ENCODE assay signal across 1 cellular context in the genomic region with DNA sequence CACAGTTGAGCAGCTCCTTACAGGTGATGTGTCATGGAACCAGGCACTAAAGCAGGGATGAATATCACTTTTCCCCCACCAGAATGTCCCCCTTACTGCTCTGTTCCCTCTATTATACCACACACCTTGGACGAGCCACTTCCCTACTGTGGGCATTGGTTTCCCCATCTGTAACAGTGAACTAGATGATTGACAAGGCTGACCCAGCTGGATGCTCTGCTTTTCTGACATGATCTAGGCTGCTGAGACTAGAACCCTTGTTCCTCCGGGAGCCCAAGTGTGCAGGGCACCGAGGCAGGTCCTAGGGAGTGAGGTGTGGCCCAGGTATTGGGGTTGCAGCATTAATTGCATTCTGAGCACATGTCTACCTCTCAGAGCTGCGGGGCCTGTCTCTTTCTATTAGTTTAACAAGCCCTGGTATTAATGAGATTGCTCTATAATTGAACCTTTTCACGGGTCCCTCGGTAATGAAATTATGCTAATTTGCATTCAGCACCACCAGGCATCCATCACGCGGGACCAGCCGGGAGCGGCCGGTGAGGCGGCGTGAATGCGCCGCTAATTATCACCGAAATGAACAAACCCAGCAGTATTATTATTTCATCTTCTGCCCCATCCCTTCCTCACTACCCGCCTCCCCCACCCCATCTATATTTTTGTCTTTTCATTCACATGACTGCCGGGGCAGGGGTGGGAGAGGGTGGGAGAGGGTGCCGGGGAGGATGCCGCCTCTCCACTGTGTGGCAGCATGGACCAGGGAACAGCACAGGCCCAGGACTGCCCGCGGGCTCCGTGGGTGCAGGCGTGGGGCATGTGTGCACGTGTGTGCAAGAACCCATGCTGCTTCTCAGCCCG.
TF ChIP-seq lines count a peak whose summit lies in the region.

No MANE protein-coding gene starts in this region.

TF ChIP-seq in SK-N-SH, 30 proteins besides CTCF, POLR2A, EP300 and RAD21 (continued from another document):
- TF ChIP-seq, protein P1, sequence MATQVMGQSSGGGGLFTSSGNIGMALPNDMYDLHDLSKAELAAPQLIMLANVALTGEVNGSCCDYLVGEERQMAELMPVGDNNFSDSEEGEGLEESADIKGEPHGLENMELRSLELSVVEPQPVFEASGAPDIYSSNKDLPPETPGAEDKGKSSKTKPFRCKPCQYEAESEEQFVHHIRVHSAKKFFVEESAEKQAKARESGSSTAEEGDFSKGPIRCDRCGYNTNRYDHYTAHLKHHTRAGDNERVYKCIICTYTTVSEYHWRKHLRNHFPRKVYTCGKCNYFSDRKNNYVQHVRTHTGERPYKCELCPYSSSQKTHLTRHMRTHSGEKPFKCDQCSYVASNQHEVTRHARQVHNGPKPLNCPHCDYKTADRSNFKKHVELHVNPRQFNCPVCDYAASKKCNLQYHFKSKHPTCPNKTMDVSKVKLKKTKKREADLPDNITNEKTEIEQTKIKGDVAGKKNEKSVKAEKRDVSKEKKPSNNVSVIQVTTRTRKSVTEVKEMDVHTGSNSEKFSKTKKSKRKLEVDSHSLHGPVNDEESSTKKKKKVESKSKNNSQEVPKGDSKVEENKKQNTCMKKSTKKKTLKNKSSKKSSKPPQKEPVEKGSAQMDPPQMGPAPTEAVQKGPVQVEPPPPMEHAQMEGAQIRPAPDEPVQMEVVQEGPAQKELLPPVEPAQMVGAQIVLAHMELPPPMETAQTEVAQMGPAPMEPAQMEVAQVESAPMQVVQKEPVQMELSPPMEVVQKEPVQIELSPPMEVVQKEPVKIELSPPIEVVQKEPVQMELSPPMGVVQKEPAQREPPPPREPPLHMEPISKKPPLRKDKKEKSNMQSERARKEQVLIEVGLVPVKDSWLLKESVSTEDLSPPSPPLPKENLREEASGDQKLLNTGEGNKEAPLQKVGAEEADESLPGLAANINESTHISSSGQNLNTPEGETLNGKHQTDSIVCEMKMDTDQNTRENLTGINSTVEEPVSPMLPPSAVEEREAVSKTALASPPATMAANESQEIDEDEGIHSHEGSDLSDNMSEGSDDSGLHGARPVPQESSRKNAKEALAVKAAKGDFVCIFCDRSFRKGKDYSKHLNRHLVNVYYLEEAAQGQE (IDR thresholded peaks at IDR 0.05; ENCODE audit: low read depth, low read length): no peak
- TF ChIP-seq TCF12 (IDR thresholded peaks at IDR 0.05): no peak
- TF ChIP-seq, protein P2, sequence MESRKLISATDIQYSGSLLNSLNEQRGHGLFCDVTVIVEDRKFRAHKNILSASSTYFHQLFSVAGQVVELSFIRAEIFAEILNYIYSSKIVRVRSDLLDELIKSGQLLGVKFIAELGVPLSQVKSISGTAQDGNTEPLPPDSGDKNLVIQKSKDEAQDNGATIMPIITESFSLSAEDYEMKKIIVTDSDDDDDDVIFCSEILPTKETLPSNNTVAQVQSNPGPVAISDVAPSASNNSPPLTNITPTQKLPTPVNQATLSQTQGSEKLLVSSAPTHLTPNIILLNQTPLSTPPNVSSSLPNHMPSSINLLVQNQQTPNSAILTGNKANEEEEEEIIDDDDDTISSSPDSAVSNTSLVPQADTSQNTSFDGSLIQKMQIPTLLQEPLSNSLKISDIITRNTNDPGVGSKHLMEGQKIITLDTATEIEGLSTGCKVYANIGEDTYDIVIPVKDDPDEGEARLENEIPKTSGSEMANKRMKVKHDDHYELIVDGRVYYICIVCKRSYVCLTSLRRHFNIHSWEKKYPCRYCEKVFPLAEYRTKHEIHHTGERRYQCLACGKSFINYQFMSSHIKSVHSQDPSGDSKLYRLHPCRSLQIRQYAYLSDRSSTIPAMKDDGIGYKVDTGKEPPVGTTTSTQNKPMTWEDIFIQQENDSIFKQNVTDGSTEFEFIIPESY (IDR thresholded peaks at IDR 0.05; ENCODE audit: borderline replicate concordance, low read depth): no peak
- TF ChIP-seq RFX5 (IDR thresholded peaks at IDR 0.05; ENCODE audit: low read length): no peak
- TF ChIP-seq, protein P3, sequence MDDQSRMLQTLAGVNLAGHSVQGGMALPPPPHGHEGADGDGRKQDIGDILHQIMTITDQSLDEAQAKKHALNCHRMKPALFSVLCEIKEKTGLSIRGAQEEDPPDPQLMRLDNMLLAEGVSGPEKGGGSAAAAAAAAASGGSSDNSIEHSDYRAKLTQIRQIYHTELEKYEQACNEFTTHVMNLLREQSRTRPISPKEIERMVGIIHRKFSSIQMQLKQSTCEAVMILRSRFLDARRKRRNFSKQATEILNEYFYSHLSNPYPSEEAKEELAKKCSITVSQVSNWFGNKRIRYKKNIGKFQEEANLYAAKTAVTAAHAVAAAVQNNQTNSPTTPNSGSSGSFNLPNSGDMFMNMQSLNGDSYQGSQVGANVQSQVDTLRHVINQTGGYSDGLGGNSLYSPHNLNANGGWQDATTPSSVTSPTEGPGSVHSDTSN (IDR thresholded peaks at IDR 0.05): no peak
- TF ChIP-seq, protein P4, sequence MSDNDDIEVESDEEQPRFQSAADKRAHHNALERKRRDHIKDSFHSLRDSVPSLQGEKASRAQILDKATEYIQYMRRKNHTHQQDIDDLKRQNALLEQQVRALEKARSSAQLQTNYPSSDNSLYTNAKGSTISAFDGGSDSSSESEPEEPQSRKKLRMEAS (IDR thresholded peaks at IDR 0.05; ENCODE audit: low read depth): no peak
- TF ChIP-seq, protein P5, sequence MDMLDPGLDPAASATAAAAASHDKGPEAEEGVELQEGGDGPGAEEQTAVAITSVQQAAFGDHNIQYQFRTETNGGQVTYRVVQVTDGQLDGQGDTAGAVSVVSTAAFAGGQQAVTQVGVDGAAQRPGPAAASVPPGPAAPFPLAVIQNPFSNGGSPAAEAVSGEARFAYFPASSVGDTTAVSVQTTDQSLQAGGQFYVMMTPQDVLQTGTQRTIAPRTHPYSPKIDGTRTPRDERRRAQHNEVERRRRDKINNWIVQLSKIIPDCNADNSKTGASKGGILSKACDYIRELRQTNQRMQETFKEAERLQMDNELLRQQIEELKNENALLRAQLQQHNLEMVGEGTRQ (IDR thresholded peaks at IDR 0.05; ENCODE audit: borderline replicate concordance, low read depth, low read length): no peak
- TF ChIP-seq GATA2 (CRISPR knock-in tag; IDR thresholded peaks at IDR 0.05): no peak
- TF ChIP-seq NFIC (IDR thresholded peaks at IDR 0.05; ENCODE audit: borderline replicate concordance): no peak
- no peak for TF ChIP-seq CHD2 (IDR thresholded peaks at IDR 0.05; ENCODE audit: low read length, partially characterized antibody)
- no peak for TF ChIP-seq RCOR1 (IDR thresholded peaks at IDR 0.05; ENCODE audit: low read length)
- no peak for TF ChIP-seq FOSL2 (IDR thresholded peaks at IDR 0.05; ENCODE audit: borderline replicate concordance, low read depth)
- TF ChIP-seq GABPA (IDR thresholded peaks at IDR 0.05; ENCODE audit: low read depth): no peak
- TF ChIP-seq YY1 (IDR thresholded peaks at IDR 0.05; ENCODE audit: low read depth): no peak
